2 cellular contexts compared by ENCODE assay signal in the genomic region with DNA sequence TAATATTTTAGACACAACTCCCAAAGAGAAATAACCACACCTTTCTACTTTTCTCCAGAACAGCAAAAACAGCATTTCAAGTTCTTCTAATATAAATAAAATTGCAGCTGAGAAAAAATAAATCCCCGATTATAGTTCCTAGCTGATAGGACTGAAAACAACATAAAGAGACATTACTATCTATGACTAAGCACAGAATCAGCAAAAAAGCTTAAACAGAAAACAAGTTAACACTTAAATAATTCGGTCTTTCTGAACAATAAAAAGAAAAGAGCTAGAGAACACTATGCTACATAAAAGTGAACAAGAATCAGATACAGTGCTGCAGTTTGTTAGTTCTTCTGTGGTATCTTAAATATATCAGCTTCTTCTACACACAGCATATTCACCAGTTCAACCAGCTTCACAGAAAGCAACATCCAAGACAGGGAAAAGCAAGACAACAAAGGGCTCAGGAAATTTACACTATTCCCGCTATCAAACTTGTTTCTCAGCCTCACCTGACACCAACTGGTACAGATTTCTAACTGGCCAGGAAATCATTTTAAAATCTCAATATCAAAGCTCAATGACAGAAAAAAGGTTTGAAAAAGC.
TF ChIP-seq lines count a peak whose summit lies in the region.

No MANE protein-coding gene starts in this region.

TF ChIP-seq in GM23338, 12 proteins besides CTCF, POLR2A, EP300 and RAD21 (continues in another document):
- TF ChIP-seq JUNB (IDR thresholded peaks at IDR 0.05; ENCODE audit: unreplicated experiment), result no peak
- no peak for TF ChIP-seq REST (IDR thresholded peaks at IDR 0.05; ENCODE audit: unreplicated experiment)
- TF ChIP-seq, protein P1, sequence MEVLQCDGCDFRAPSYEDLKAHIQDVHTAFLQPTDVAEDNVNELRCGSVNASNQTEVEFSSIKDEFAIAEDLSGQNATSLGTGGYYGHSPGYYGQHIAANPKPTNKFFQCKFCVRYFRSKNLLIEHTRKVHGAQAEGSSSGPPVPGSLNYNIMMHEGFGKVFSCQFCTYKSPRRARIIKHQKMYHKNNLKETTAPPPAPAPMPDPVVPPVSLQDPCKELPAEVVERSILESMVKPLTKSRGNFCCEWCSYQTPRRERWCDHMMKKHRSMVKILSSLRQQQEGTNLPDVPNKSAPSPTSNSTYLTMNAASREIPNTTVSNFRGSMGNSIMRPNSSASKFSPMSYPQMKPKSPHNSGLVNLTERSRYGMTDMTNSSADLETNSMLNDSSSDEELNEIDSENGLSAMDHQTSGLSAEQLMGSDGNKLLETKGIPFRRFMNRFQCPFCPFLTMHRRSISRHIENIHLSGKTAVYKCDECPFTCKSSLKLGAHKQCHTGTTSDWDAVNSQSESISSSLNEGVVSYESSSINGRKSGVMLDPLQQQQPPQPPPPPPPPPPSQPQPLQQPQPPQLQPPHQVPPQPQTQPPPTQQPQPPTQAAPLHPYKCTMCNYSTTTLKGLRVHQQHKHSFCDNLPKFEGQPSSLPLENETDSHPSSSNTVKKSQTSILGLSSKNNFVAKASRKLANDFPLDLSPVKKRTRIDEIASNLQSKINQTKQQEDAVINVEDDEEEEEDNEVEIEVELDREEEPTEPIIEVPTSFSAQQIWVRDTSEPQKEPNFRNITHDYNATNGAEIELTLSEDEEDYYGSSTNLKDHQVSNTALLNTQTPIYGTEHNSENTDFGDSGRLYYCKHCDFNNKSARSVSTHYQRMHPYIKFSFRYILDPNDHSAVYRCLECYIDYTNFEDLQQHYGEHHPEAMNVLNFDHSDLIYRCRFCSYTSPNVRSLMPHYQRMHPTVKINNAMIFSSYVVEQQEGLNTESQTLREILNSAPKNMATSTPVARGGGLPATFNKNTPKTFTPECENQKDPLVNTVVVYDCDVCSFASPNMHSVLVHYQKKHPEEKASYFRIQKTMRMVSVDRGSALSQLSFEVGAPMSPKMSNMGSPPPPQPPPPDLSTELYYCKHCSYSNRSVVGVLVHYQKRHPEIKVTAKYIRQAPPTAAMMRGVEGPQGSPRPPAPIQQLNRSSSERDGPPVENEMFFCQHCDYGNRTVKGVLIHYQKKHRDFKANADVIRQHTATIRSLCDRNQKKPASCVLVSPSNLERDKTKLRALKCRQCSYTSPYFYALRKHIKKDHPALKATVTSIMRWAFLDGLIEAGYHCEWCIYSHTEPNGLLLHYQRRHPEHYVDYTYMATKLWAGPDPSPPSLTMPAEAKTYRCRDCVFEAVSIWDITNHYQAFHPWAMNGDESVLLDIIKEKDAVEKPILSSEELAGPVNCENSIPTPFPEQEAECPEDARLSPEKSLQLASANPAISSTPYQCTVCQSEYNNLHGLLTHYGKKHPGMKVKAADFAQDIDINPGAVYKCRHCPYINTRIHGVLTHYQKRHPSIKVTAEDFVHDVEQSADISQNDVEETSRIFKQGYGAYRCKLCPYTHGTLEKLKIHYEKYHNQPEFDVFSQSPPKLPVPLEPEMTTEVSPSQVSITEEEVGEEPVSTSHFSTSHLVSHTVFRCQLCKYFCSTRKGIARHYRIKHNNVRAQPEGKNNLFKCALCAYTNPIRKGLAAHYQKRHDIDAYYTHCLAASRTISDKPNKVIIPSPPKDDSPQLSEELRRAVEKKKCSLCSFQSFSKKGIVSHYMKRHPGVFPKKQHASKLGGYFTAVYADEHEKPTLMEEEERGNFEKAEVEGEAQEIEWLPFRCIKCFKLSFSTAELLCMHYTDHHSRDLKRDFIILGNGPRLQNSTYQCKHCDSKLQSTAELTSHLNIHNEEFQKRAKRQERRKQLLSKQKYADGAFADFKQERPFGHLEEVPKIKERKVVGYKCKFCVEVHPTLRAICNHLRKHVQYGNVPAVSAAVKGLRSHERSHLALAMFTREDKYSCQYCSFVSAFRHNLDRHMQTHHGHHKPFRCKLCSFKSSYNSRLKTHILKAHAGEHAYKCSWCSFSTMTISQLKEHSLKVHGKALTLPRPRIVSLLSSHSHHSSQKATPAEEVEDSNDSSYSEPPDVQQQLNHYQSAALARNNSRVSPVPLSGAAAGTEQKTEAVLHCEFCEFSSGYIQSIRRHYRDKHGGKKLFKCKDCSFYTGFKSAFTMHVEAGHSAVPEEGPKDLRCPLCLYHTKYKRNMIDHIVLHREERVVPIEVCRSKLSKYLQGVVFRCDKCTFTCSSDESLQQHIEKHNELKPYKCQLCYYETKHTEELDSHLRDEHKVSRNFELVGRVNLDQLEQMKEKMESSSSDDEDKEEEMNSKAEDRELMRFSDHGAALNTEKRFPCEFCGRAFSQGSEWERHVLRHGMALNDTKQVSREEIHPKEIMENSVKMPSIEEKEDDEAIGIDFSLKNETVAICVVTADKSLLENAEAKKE (CRISPR knock-in tag; IDR thresholded peaks at IDR 0.05), result no peak
- TF ChIP-seq CREB1 (CRISPR knock-in tag; IDR thresholded peaks at IDR 0.05; ENCODE audit: low read depth), result no peak
- TF ChIP-seq EZH2 (IDR thresholded peaks at IDR 0.05; ENCODE audit: low read depth, unreplicated experiment), result no peak
- TF ChIP-seq POLR2AphosphoS5 (IDR thresholded peaks at IDR 0.05; ENCODE audit: low read depth), result no peak
- no peak for TF ChIP-seq NANOG (IDR thresholded peaks at IDR 0.05; ENCODE audit: borderline replicate concordance)
- no peak for TF ChIP-seq ETS1 (IDR thresholded peaks at IDR 0.05)
- TF ChIP-seq STAT1 (IDR thresholded peaks at IDR 0.05; ENCODE audit: unreplicated experiment), result no peak

TF ChIP-seq in SK-N-SH treated with all-trans-retinoic acid at 6 μM for 48 hours, 23 proteins besides CTCF, POLR2A, EP300 and RAD21:
- TF ChIP-seq GLIS3 (CRISPR knock-in tag; IDR thresholded peaks at IDR 0.05), result no peak
